23 cellular contexts compared by ENCODE assay signal in genomic region chr1:152165291-152166077, GRCh38. TPM values are rescaled to one million over a fixed set of nuclear protein-coding genes. Genes with fewer than 3 reads are reported as not detected.
DNase-seq lines count a peak whose midpoint lies in the region; ATAC-seq and TF ChIP-seq lines count a peak whose summit lies in the region.
"Had no signal": no experiment of that assay in that cellular context is flagged by ENCODE, and none has a peak within 500 bp of the region (broad histone marks: within the 10 kb centered on the region; RNA-seq: fewer than 3 reads in every experiment).

No MANE protein-coding gene starts in this region.

- H3K9me3 Mint-ChIP-seq in dendritic cell treated with granulocyte-macrophage colony-stimulating factor and Interleukin-4, amounts not matched to agents 40 ng/mL and 50 ng/mL, for 4 days, result no peaks in the 10 kb centered on the region
- no peaks in the 10 kb centered on the region for H3K9me3 Mint-ChIP-seq in stimulated activated naive CD8-positive, alpha-beta T cell treated with anti-CD3 and anti-CD28 coated beads, Interleukin-15, amount 100 ng/mL, for 72 hours

- H3K4me2 ChIP-seq in BLaER1 treated with 17β-estradiol and CSF1 and Interleukin-3, amounts not matched to agents 10 nM and 100 nM, result peak overlapping the region; percentile 73 to 87 (median 80)
- H3K4me2 ChIP-seq in HCT116 (ENCODE audit: low read length), result no peak overlapping the region

- RAD21 ChIA-PET in HCT116 (lab: Charles Lee; ENCODE audit: low non-redundant PET in 1 of 2, low total read pairs in 2 of 2, uncharacterized antibody in 2 of 2, unreplicated experiment in 2 of 2), result no interaction called here

- ATAC-seq in HCT116, result no peak
- no peak for ATAC-seq in stimulated activated naive CD8-positive, alpha-beta T cell treated with anti-CD3 and anti-CD28 coated beads, Interleukin-15, amount 100 ng/mL, for 72 hours
- ATAC-seq: left colon, mucosa of descending colon had no signal

- no peaks in the 10 kb centered on the region for H3K36me3 Mint-ChIP-seq in dendritic cell treated with granulocyte-macrophage colony-stimulating factor and Interleukin-4, amounts not matched to agents 40 ng/mL and 50 ng/mL, for 4 days (ENCODE audit: low read depth)

- no peaks in the 10 kb centered on the region; a peak in 1 of 22 replicates for H4K20me1 ChIP-seq in BLaER1 treated with 17β-estradiol and CSF1 and Interleukin-3, amounts not matched to agents 10 nM and 100 nM
- no peaks in the 10 kb centered on the region for H4K20me1 ChIP-seq in HCT116 (ENCODE audit: insufficient read depth)

- H3K27me3 ChIP-seq in BLaER1 treated with 17β-estradiol and CSF1 and Interleukin-3, amounts not matched to agents 10 nM and 100 nM, result peaks cover 0 to 5% (median 0%) of the 10 kb centered on the region in 11 experiments; a peak in 1 of 22 replicates
- peaks cover 4% of the 10 kb centered on the region; the same call in 1 of the 2 replicates for H3K27me3 ChIP-seq in HCT116 (ENCODE audit: insufficient read depth, low read length)
- H3K27me3 ChIP-seq: neutrophil had no signal

- peak overlapping the region; percentile 14 to 80 (median 68); a peak in 21 of 22 replicates for H3K27ac ChIP-seq in BLaER1 treated with 17β-estradiol and CSF1 and Interleukin-3, amounts not matched to agents 10 nM and 100 nM
- H3K27ac ChIP-seq in HCT116 (ENCODE audit: low read depth, low read length), result no peak overlapping the region
- H3K27ac ChIP-seq: neutrophil had no signal

- H3K36me3 ChIP-seq in BLaER1 treated with 17β-estradiol and CSF1 and Interleukin-3, amounts not matched to agents 10 nM and 100 nM, result no peaks in the 10 kb centered on the region
- H3K36me3 ChIP-seq in HCT116 (ENCODE audit: control insufficient read depth in 1 of 2, insufficient read depth in 2 of 2, low read length in 2 of 2), result no peaks in the 10 kb centered on the region
- H3K36me3 ChIP-seq: neutrophil had no signal

- no peak for TF ChIP-seq CTCF in HCT116 (IDR thresholded peaks at IDR 0.05 in 2 of 3, conservative IDR thresholded peaks at IDR 0.05 in 1 of 3; ENCODE audit: borderline replicate concordance in 1 of 3, insufficient read depth in 1 of 3, low read depth in 2 of 3, low read length in 2 of 3)
- no peak for TF ChIP-seq CTCF in foreskin fibroblast (IDR thresholded peaks at IDR 0.05; ENCODE audit: low read depth, low read length)

- no TSS peak for BruUV-seq in HCT116 (replicated peaks; lab: Mats Ljungman, UMichigan)

- H3K4me3 Mint-ChIP-seq in dendritic cell treated with granulocyte-macrophage colony-stimulating factor and Interleukin-4, amounts not matched to agents 40 ng/mL and 50 ng/mL, for 4 days, result peak overlapping the region; percentile 18
- H3K4me3 Mint-ChIP-seq in stimulated activated naive CD8-positive, alpha-beta T cell treated with anti-CD3 and anti-CD28 coated beads, Interleukin-15, amount 100 ng/mL, for 72 hours, result no peak overlapping the region
- H3K4me3 Mint-ChIP-seq: T-helper 2 cell treated with Interferon-gamma antibody and Interleukin-4, amounts not matched to agents 5 μg/mL and 100 μg/mL, for 36 hours had no signal

- peak overlapping the region in 3 of 10 experiments; percentile 1 to 21 (median 5); a peak in 4 of 20 replicates for H3K4me3 ChIP-seq in BLaER1 treated with 17β-estradiol and CSF1 and Interleukin-3, amounts not matched to agents 10 nM and 100 nM
- H3K4me3 ChIP-seq in HCT116 (replicated peaks in 1 of 2; ENCODE audit: low read depth in 1 of 2, low read length in 2 of 2) (no peak overlapping the region), foreskin fibroblast (ENCODE audit: low read depth in 1 of 2, low read length in 2 of 2) (no peak overlapping the region)
- H3K4me3 ChIP-seq: mucosa of descending colon had no signal

- H3K9ac ChIP-seq in BLaER1 treated with 17β-estradiol and CSF1 and Interleukin-3, amounts not matched to agents 10 nM and 100 nM, result peak overlapping the region in 8 of 11 experiments; percentile 7 to 65 (median 34); a peak in 12 of 22 replicates
- no peak overlapping the region for H3K9ac ChIP-seq in HCT116 (ENCODE audit: low read length)

- no peak for TF ChIP-seq RAD21 in HCT116 (IDR thresholded peaks at IDR 0.05; ENCODE audit: low read depth)

- H3K27me3 Mint-ChIP-seq in dendritic cell treated with granulocyte-macrophage colony-stimulating factor and Interleukin-4, amounts not matched to agents 40 ng/mL and 50 ng/mL, for 4 days, result no peaks in the 10 kb centered on the region
- H3K27me3 Mint-ChIP-seq in stimulated activated naive CD8-positive, alpha-beta T cell treated with anti-CD3 and anti-CD28 coated beads, Interleukin-15, amount 100 ng/mL, for 72 hours, result no peaks in the 10 kb centered on the region

- TF ChIP-seq POLR2A in HCT116 (IDR thresholded peaks at IDR 0.05; ENCODE audit: borderline replicate concordance, extremely low read depth, insufficient read depth, insufficient read length), result no peak

- CTCF ChIA-PET in HCT116 (lab: Charles Lee), result interaction anchor here (0.9 to 1.2 kb wide), 2 partner anchors 8 to 24 kb away, joined by 3 read pairs; no protein-coding TSS in a partner anchor

- no peaks in the 10 kb centered on the region for H3K79me2 ChIP-seq in HCT116 (ENCODE audit: insufficient read depth, low read length)

- intact Hi-C loops in HCT116 (cut with micrococcal nuclease), result no loop called here
- intact Hi-C loops in dendritic cell treated with granulocyte-macrophage colony-stimulating factor and Interleukin-4, amounts not matched to agents 40 ng/mL and 50 ng/mL, for 4 days (cut with micrococcal nuclease), result no loop called here

- no peaks in the 10 kb centered on the region for H3K9me2 ChIP-seq in HCT116 (ENCODE audit: insufficient read depth)

- H2AFZ ChIP-seq in HCT116 (ENCODE audit: low read depth, low read length, poor library complexity, severe bottlenecking), result peak overlapping the region; percentile 55

- H3K4me1 Mint-ChIP-seq in dendritic cell treated with granulocyte-macrophage colony-stimulating factor and Interleukin-4, amounts not matched to agents 40 ng/mL and 50 ng/mL, for 4 days (ENCODE audit: low read depth), result peaks cover 92% of the 10 kb centered on the region
- peaks cover 18% of the 10 kb centered on the region for H3K4me1 Mint-ChIP-seq in stimulated activated naive CD8-positive, alpha-beta T cell treated with anti-CD3 and anti-CD28 coated beads, Interleukin-15, amount 100 ng/mL, for 72 hours

- peaks cover 0 to 6% (median 0%) of the 10 kb centered on the region in 11 experiments; a peak in 2 of 22 replicates for H3K9me3 ChIP-seq in BLaER1 treated with 17β-estradiol and CSF1 and Interleukin-3, amounts not matched to agents 10 nM and 100 nM (replicated peaks in 1 of 11)
- H3K9me3 ChIP-seq in HCT116 (ENCODE audit: control insufficient read depth in 1 of 2, insufficient read depth in 1 of 2, low read depth in 1 of 2, low read length in 2 of 2), result no peaks in the 10 kb centered on the region
- H3K9me3 ChIP-seq: mucosa of descending colon, neutrophil had no signal

- POLR2A ChIA-PET in HCT116 (lab: Charles Lee), result no interaction called here

- peaks cover 56 to 100% (median 73%) of the 10 kb centered on the region in 10 experiments for H3K4me1 ChIP-seq in BLaER1 treated with 17β-estradiol and CSF1 and Interleukin-3, amounts not matched to agents 10 nM and 100 nM
- peaks cover 30 to 52% of the 10 kb centered on the region in 2 experiments for H3K4me1 ChIP-seq in HCT116 (ENCODE audit: control insufficient read depth in 1 of 2, insufficient read depth in 2 of 2, low read length in 2 of 2)

- DNase-seq in HCT116 (ENCODE audit: low read depth, low spot score) (no peak), OCI-M1 (lab: John Stamatoyannopoulos, UW) (peak; percentile 62), foreskin fibroblast (no peak), NCI-H774 (lab: John Stamatoyannopoulos, UW) (no peak)
- DNase-seq in stimulated activated naive CD8-positive, alpha-beta T cell treated with anti-CD3 and anti-CD28 coated beads, Interleukin-15, amount 100 ng/mL, for 72 hours, result no peak
- no peak for DNase-seq in activated CD8-positive, alpha-beta memory T cell treated with anti-CD3 and anti-CD28 coated beads for 24 hours
- DNase-seq: activated CD4-positive, alpha-beta T cell treated with anti-CD3 and anti-CD28 coated beads for 48 hours; activated CD8-positive, alpha-beta memory T cell treated with anti-CD3 and anti-CD28 coated beads, Interleukin-2, amount 50 U/mL, for 48 hours; activated naive CD4-positive, alpha-beta T cell treated with Interleukin-2 at 50 U/mL for 16 hours; left colon; mucosa of descending colon; NCI-H1694; retina; SHP77 treated with DMSO at 0.1 percent for 48 hours; stimulated activated CD4-positive, alpha-beta T cell treated with anti-CD3 and anti-CD28 coated beads, Interleukin-12 subunit alpha, Interleukin-12 subunit beta, amount 100 ng/mL, for 4 hours had no signal

- peak overlapping the region; percentile 86 for H3K27ac Mint-ChIP-seq in dendritic cell treated with granulocyte-macrophage colony-stimulating factor and Interleukin-4, amounts not matched to agents 40 ng/mL and 50 ng/mL, for 4 days
- peak overlapping the region in 1 of 2 donors; percentile 69 for H3K27ac Mint-ChIP-seq in stimulated activated naive CD8-positive, alpha-beta T cell treated with anti-CD3 and anti-CD28 coated beads, Interleukin-15, amount 100 ng/mL, for 72 hours
- H3K27ac Mint-ChIP-seq: T-helper 2 cell treated with Interferon-gamma antibody and Interleukin-4, amounts not matched to agents 5 μg/mL and 100 μg/mL, for 36 hours had no signal

TF ChIP-seq in HCT116, 20 proteins besides CTCF, POLR2A, EP300 and RAD21:
- TF ChIP-seq TCF7L2 (IDR thresholded peaks at IDR 0.05; ENCODE audit: borderline replicate concordance, extremely low read depth, insufficient read depth, insufficient read length), result no peak
- no peak for TF ChIP-seq ZNF274 (IDR thresholded peaks at IDR 0.05; ENCODE audit: low read depth, low read length)
- TF ChIP-seq EZH2phosphoT487 (IDR thresholded peaks at IDR 0.05; ENCODE audit: borderline replicate concordance), result no peak
- no peak for TF ChIP-seq CEBPB (IDR thresholded peaks at IDR 0.05; ENCODE audit: low read depth)

RNA-seq across cellular contexts. Expression of gene RPTN, which starts 6.5 kb away (rescaled TPM):
- not detected for total RNA-seq in HCT116 (2021; ENCODE audit: unreplicated experiment)
- polyA plus RNA-seq in HCT116 (2012), result not detected in 2 replicates
- total RNA-seq: endothelial cell of umbilical vein, frontal cortex, left colon, LHCN-M2, mucosa of descending colon had no signal
- polyA plus RNA-seq: BJ, endothelial cell of umbilical vein had no signal

RNA-seq across cellular contexts. Expression of gene TCHH, which starts 50.2 kb away (rescaled TPM):
- total RNA-seq in HCT116 (2021; ENCODE audit: unreplicated experiment), result 0.02 TPM
- polyA plus RNA-seq in HCT116 (2012), result 0.03 and 0.04 TPM in 2 replicates
- total RNA-seq: endothelial cell of umbilical vein had no signal
- polyA plus RNA-seq: BJ, endothelial cell of umbilical vein had no signal

RNA-seq across cellular contexts. Expression of gene HRNR, which starts 58.5 kb away (rescaled TPM):
- not detected for total RNA-seq in HCT116 (2021; ENCODE audit: unreplicated experiment)
- 0.02 TPM in 1 of 2 replicates, not detected in the other for polyA plus RNA-seq in HCT116 (2012)
- total RNA-seq: endothelial cell of umbilical vein, frontal cortex, left colon, LHCN-M2, mucosa of descending colon had no signal
- polyA plus RNA-seq: BJ, endothelial cell of umbilical vein had no signal
